Comparison of ENCODE assay signal across 10 cellular contexts in genomic region chr15:81160312-81161214, GRCh38. TPM values are rescaled to one million over a fixed set of nuclear protein-coding genes. Genes with fewer than 3 reads are reported as not detected.
A peak's percentile ranks its signal among the peaks of the same experiment; 100 is the strongest.
DNase-seq lines count a peak whose midpoint lies in the region; ATAC-seq lines count a peak whose summit lies in the region.
"Had no signal": no experiment of that assay in that cellular context is flagged by ENCODE, and none has a peak within 500 bp of the region (broad histone marks: within the 10 kb centered on the region; RNA-seq: fewer than 3 reads in every experiment).

No MANE protein-coding gene starts in this region.

- H3K4me2 ChIP-seq in trophoblast cell (ENCODE audit: low read length), result no peak overlapping the region

- H3K27me3 ChIP-seq in trophoblast cell (ENCODE audit: insufficient read depth, low read length), result no peaks in the 10 kb centered on the region

- no peak overlapping the region for H2BK12ac ChIP-seq in trophoblast cell (ENCODE audit: low read length)

- no peak overlapping the region for H3K4ac ChIP-seq in trophoblast cell (ENCODE audit: low read depth, low read length)

- WGBS in trophoblast cell (ENCODE audit: extremely low coverage, insufficient coverage, insufficient read length), result no CpG with 5 or more reads among the region's 11 CpGs

- H3K36me3 ChIP-seq in trophoblast cell (ENCODE audit: control insufficient read depth in 1 of 2, insufficient read depth in 2 of 2, low read length in 2 of 2), result no peaks in the 10 kb centered on the region

- DNase-seq in DMS79 (lab: John Stamatoyannopoulos, UW) (peak; percentile 17), NCI-H226 (peak; percentile 55), pons (ENCODE audit: low spot score) (peak; percentile 24), NCI-H2107 treated with DMSO at 0.1 percent for 48 hours (lab: John Stamatoyannopoulos, UW; ENCODE audit: unreplicated experiment) (no peak), trophoblast cell (no peak), anterior cingulate cortex (lab: John Stamatoyannopoulos, UW) (no peak)
- no peak for DNase-seq in activated naive CD4-positive, alpha-beta T cell treated with anti-CD3 and anti-CD28 coated beads, Interleukin-2, amount 50 U/mL, for 72 hours (ENCODE audit: low spot score in 2 of 2)

- H4K8ac ChIP-seq in trophoblast cell (ENCODE audit: low read depth, low read length), result no peak overlapping the region

- H3K4me1 ChIP-seq in trophoblast cell (ENCODE audit: control insufficient read depth in 1 of 2, insufficient read depth in 2 of 2, low read length in 2 of 2), result no peaks in the 10 kb centered on the region

- no peaks in the 10 kb centered on the region for H3K79me2 ChIP-seq in trophoblast cell (ENCODE audit: control insufficient read depth, insufficient read depth, low read length, poor library complexity)

- H3K27ac Mint-ChIP-seq in activated naive CD4-positive, alpha-beta T cell treated with anti-CD3 and anti-CD28 coated beads, Interleukin-2, amount 50 U/mL, for 72 hours, result peak overlapping the region in 1 of 2 donors; percentile 6

- ATAC-seq in esophagus mucosa, result peak; percentile 7
- no peak for ATAC-seq in activated naive CD4-positive, alpha-beta T cell treated with anti-CD3 and anti-CD28 coated beads, Interleukin-2, amount 50 U/mL, for 72 hours

- no peak overlapping the region for H3K27ac ChIP-seq in trophoblast cell (ENCODE audit: low read depth, low read length)

- H2BK120ac ChIP-seq in trophoblast cell (ENCODE audit: insufficient read depth, low read length, poor library complexity), result no peak overlapping the region

- no peaks in the 10 kb centered on the region for H3K9me3 Mint-ChIP-seq in activated naive CD4-positive, alpha-beta T cell treated with anti-CD3 and anti-CD28 coated beads, Interleukin-2, amount 50 U/mL, for 72 hours

- H4K12ac ChIP-seq in trophoblast cell (ENCODE audit: low read depth, low read length), result no peak overlapping the region

- H4K91ac ChIP-seq in trophoblast cell (ENCODE audit: low read depth, low read length), result no peak overlapping the region

- no peak overlapping the region for H3K4me3 ChIP-seq in trophoblast cell (ENCODE audit: low read depth, low read length)

- no peak overlapping the region for H2AK5ac ChIP-seq in trophoblast cell (ENCODE audit: low read length)

- H3K18ac ChIP-seq in trophoblast cell (ENCODE audit: low read length), result no peak overlapping the region

- H3K14ac ChIP-seq in trophoblast cell (ENCODE audit: low read length), result no peak overlapping the region

- H3K79me1 ChIP-seq in trophoblast cell (ENCODE audit: low read length), result no peaks in the 10 kb centered on the region

- no peaks in the 10 kb centered on the region for H3K36me3 Mint-ChIP-seq in activated naive CD4-positive, alpha-beta T cell treated with anti-CD3 and anti-CD28 coated beads, Interleukin-2, amount 50 U/mL, for 72 hours

- H3K23ac ChIP-seq in trophoblast cell (ENCODE audit: low read length), result no peak overlapping the region

- H2BK5ac ChIP-seq in trophoblast cell (ENCODE audit: low read depth, low read length, poor library complexity), result no peak overlapping the region

- no peaks in the 10 kb centered on the region for H3K9me3 ChIP-seq in trophoblast cell (ENCODE audit: insufficient read depth, low read depth, low read length)

- no peak overlapping the region for H2AFZ ChIP-seq in trophoblast cell (ENCODE audit: insufficient read depth, low read length, poor library complexity)

- H3K9ac ChIP-seq in trophoblast cell (ENCODE audit: low read length), result no peak overlapping the region

RNA-seq across cellular contexts. Expression of gene CFAP161, which starts 26.5 kb away (rescaled TPM):
- 0.36 TPM for total RNA-seq in esophagus mucosa
- not detected for total RNA-seq in activated naive CD4-positive, alpha-beta T cell treated with anti-CD3 and anti-CD28 coated beads, Interleukin-2, amount 50 U/mL, for 72 hours
- polyA plus RNA-seq in trophoblast cell (2013), result not detected in 2 replicates
- total RNA-seq: NCI-H460, renal cortical epithelial cell had no signal

RNA-seq across cellular contexts. Expression of gene IL16, which starts 36.1 kb away (rescaled TPM):
- total RNA-seq in esophagus mucosa, result 2.7 TPM
- total RNA-seq in activated naive CD4-positive, alpha-beta T cell treated with anti-CD3 and anti-CD28 coated beads, Interleukin-2, amount 50 U/mL, for 72 hours, result 100 to 1,000 TPM in 1 of 2 donors, 10 to 100 TPM in 1; 25.9 to 114 TPM
- polyA plus RNA-seq in trophoblast cell (2013), result 0.14 and 0.33 TPM in 2 replicates
- total RNA-seq: NCI-H460 had no signal

Comparison
In these comparisons a context has a peak if more than half of its experiments do, and no peak if none do; other contexts are left out.
1. DNase-seq: peak in DMS79 (single experiment), NCI-H226 (single experiment) and pons (single experiment); none in activated naive CD4-positive, alpha-beta T cell treated with anti-CD3 and anti-CD28 coated beads, Interleukin-2, amount 50 U/mL, for 72 hours (0 of 2), NCI-H2107 treated with DMSO at 0.1 percent for 48 hours (single experiment), trophoblast cell (0 of 2) and anterior cingulate cortex (0 of 58).